ENCODE assay signal across 8 cellular contexts in the genomic region with DNA sequence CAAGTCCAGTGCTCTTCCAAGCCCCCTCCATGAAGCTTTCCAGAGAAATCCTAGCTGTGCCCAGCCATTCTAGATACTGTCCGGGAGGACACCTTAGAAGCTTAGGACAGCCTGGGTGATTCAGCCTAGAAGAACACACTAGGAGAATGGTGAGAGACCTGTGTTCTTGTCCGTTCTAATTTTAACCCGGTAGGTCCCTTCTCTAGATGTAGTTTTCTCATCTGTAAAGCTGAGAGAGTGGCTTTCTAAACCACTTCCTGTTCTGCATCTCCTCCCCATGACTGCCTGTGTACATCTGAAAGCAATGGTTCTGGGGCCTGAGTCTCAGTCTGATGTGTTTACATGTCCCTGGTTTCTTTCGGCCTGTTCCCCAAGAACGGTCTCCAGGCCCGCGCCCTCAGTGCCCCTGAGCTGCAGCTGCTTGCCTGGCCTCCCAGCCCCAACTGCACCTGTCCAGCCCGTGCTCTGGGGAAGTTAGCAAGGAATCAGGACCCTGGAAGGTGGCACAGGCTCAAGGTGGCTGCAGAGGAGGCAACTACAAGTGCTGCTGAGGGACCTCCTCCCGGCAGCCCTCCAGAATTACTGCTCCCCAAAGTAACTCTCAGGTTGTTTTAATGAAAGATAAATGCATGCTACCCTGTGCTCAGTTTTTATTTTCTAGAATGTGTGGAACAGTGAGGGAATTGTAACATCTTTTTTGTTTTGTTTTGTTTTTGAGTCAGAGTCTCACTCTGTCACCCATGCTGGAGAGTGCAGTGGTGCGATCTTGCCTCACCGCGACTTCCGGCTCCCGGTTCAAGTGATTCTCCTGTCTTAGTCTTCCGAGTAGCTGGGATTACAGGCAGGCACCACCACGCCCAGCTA.
DNase-seq lines count a peak whose midpoint lies in the region; ATAC-seq and TF ChIP-seq lines count a peak whose summit lies in the region.

No MANE protein-coding gene starts in this region.

- DNase-seq in CD8-positive, alpha-beta T cell, result peak in 6 of 7 experiments; percentile 30 to 84 (median 48)
- peak in 2 of 3 experiments; percentile 17 to 29 for DNase-seq in activated CD8-positive, alpha-beta memory T cell treated with anti-CD3 and anti-CD28 coated beads for 48 hours (ENCODE audit: low read depth in 2 of 3, low spot score in 2 of 3)
- peak; percentile 83 for DNase-seq in natural killer cell treated with Interleukin-12 subunit alpha and Interleukin-12 subunit beta and Interleukin-15 and Interleukin-18, amount 100 ng/mL, for 72 hours (ENCODE audit: low spot score)
- no peak for DNase-seq in RWPE1 (ENCODE audit: low spot score)
- DNase-seq in NCI-H524 (lab: John Stamatoyannopoulos, UW), result no peak
- no peak for DNase-seq in foreskin keratinocyte

- intact Hi-C loops in CD8-positive, alpha-beta T cell (cut with DNase I, micrococcal nuclease), result loop anchor here (1.0 to 10.0 kb wide), 9 partner anchors 25 to 190 kb away; partner anchors contain the start of genes LCLAT1 (in 2 of the 2) and YPEL5 (in 1 of the 2)

- no peaks in the 10 kb centered on the region for H3K27me3 Mint-ChIP-seq in CD8-positive, alpha-beta T cell (ENCODE audit: low read depth)
- no peaks in the 10 kb centered on the region for H3K27me3 Mint-ChIP-seq in natural killer cell treated with Interleukin-12 subunit alpha and Interleukin-12 subunit beta and Interleukin-15 and Interleukin-18, amount 100 ng/mL, for 72 hours

- peak overlapping the region; percentile 80 for H3K4me3 Mint-ChIP-seq in CD8-positive, alpha-beta T cell
- peak overlapping the region; percentile 81 for H3K4me3 Mint-ChIP-seq in natural killer cell treated with Interleukin-12 subunit alpha and Interleukin-12 subunit beta and Interleukin-15 and Interleukin-18, amount 100 ng/mL, for 72 hours

- TF ChIP-seq CTCF in CD8-positive, alpha-beta T cell (IDR thresholded peaks at IDR 0.05), result no peak
- no peak for TF ChIP-seq CTCF in RWPE1 (conservative IDR thresholded peaks at IDR 0.05; ENCODE audit: low read depth)
- TF ChIP-seq CTCF in foreskin keratinocyte (conservative IDR thresholded peaks at IDR 0.05), result no peak

- peak overlapping the region; percentile 43 for H3K4me3 ChIP-seq in CD8-positive, alpha-beta T cell (ENCODE audit: low read depth, low read length)

- no peaks in the 10 kb centered on the region for H3K36me3 ChIP-seq in CD8-positive, alpha-beta T cell (ENCODE audit: insufficient read depth, low read length)

- peak overlapping the region; percentile 65 for H3K27ac ChIP-seq in CD8-positive, alpha-beta T cell (ENCODE audit: low read depth, low read length)
- H3K27ac ChIP-seq in RWPE1 (no peak overlapping the region), foreskin keratinocyte (no peak overlapping the region)

- POLR2A ChIA-PET in CD8-positive, alpha-beta T cell (lab: Charles Lee), result interaction anchor here (0.6 to 5.6 kb wide), 25 partner anchors 9 to 190 kb away, joined by 3 to 60 read pairs (median 4); partner anchors contain the start of genes LBH, LCLAT1 and YPEL5
- POLR2A ChIA-PET in RWPE1 (lab: Yijun Ruan, JAX; ENCODE audit: low non-redundant PET), result no interaction called here

- H3K36me3 Mint-ChIP-seq in CD8-positive, alpha-beta T cell, result peaks cover 2% of the 10 kb centered on the region
- H3K36me3 Mint-ChIP-seq in natural killer cell treated with Interleukin-12 subunit alpha and Interleukin-12 subunit beta and Interleukin-15 and Interleukin-18, amount 100 ng/mL, for 72 hours, result peaks cover 9% of the 10 kb centered on the region

- H3K27me3 ChIP-seq in CD8-positive, alpha-beta T cell (ENCODE audit: insufficient read depth, low read length), result no peaks in the 10 kb centered on the region
- H3K27me3 ChIP-seq in foreskin keratinocyte, result no peaks in the 10 kb centered on the region

- H3K9me3 ChIP-seq in CD8-positive, alpha-beta T cell (ENCODE audit: low read length), result no peaks in the 10 kb centered on the region

- H3K9me3 Mint-ChIP-seq in CD8-positive, alpha-beta T cell, result no peaks in the 10 kb centered on the region
- peaks cover 7% of the 10 kb centered on the region for H3K9me3 Mint-ChIP-seq in natural killer cell treated with Interleukin-12 subunit alpha and Interleukin-12 subunit beta and Interleukin-15 and Interleukin-18, amount 100 ng/mL, for 72 hours

- H3K4me1 Mint-ChIP-seq in CD8-positive, alpha-beta T cell (ENCODE audit: low read depth), result peaks cover 82% of the 10 kb centered on the region
- H3K4me1 Mint-ChIP-seq in natural killer cell treated with Interleukin-12 subunit alpha and Interleukin-12 subunit beta and Interleukin-15 and Interleukin-18, amount 100 ng/mL, for 72 hours (ENCODE audit: low read depth in 2 of 2), result peaks cover 76 to 79% of the 10 kb centered on the region in 2 donors

- peak; percentile 80 for ATAC-seq in CD8-positive, alpha-beta T cell
- peak; percentile 92 for ATAC-seq in GM19455 (IDR thresholded peaks at IDR 0.05; ENCODE audit: unreplicated experiment)
- peak; percentile 90 for ATAC-seq in HG03520 (IDR thresholded peaks at IDR 0.05; ENCODE audit: unreplicated experiment)
- peak; percentile 88 to 92 for ATAC-seq in natural killer cell treated with Interleukin-12 subunit alpha and Interleukin-12 subunit beta and Interleukin-15 and Interleukin-18, amount 100 ng/mL, for 72 hours
- no peak for ATAC-seq in foreskin keratinocyte

- CTCF ChIA-PET in CD8-positive, alpha-beta T cell (lab: Charles Lee), result interaction anchor here (1.0 to 6.0 kb wide), 13 partner anchors 14 to 369 kb away, joined by 3 to 52 read pairs (median 5); no protein-coding TSS in a partner anchor
- CTCF ChIA-PET in RWPE1 (lab: Yijun Ruan, JAX), result no interaction called here

- peak overlapping the region; percentile 98 for H3K27ac Mint-ChIP-seq in CD8-positive, alpha-beta T cell
- peak overlapping the region; percentile 95 to 99 for H3K27ac Mint-ChIP-seq in natural killer cell treated with Interleukin-12 subunit alpha and Interleukin-12 subunit beta and Interleukin-15 and Interleukin-18, amount 100 ng/mL, for 72 hours

- peaks cover 68% of the 10 kb centered on the region for H3K4me1 ChIP-seq in CD8-positive, alpha-beta T cell (ENCODE audit: insufficient read depth, low read length)
- no peaks in the 10 kb centered on the region for H3K4me1 ChIP-seq in foreskin keratinocyte

Comparison
In these comparisons a context has a peak if more than half of its experiments do, and no peak if none do; other contexts are left out.
1. DNase-seq: peak in CD8-positive, alpha-beta T cell (6 of 7), activated CD8-positive, alpha-beta memory T cell treated with anti-CD3 and anti-CD28 coated beads for 48 hours (2 of 3) and natural killer cell treated with Interleukin-12 subunit alpha and Interleukin-12 subunit beta and Interleukin-15 and Interleukin-18, amount 100 ng/mL, for 72 hours (single experiment); none in RWPE1 (single experiment), NCI-H524 (0 of 2) and foreskin keratinocyte (0 of 2).